In the genomic region with DNA sequence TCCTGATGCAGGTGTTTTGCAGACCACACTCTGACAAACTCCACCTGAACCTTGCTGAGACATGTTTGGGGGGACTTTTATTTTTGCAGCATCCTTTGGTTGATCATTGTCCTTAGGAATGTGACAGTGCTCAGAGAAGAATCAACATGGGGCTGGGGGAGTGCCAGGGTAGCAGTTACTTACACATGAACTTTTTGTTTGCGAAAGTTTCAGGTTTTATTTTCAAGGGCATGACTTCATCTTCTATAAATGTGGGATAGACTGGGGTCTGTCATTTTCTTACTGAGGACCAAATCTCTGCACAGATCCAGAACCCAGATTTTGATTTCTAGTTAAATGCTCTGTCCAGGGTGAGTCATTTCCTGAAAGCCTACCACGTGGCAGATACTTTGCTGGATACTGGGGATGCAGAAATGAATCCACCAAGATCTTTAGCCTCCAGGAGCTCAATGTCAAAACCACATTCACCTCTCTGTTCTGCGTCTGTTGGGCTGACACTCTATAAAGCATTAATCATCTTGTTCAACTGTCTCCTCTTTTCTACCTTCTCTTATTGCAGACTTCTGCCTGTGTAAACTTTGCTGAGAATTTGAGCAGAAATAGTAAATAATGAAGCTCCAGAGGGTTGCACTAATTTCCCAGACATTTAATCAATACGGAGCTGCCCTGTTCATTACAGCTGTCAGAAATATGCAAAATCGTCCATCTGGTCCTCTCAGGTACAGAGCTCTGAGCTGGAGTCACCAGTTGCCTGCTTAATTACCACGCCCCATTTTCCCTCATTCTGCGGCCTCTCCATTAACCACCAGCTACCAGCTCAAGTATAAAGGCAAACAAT, we compare ENCODE assay signal across 12 cellular contexts.
DNase-seq lines count a peak whose midpoint lies in the region; ATAC-seq and TF ChIP-seq lines count a peak whose summit lies in the region.
"Had no signal": no experiment of that assay in that cellular context is flagged by ENCODE, and none has a peak within 500 bp of the region (broad histone marks: within the 10 kb centered on the region; RNA-seq: fewer than 3 reads in every experiment).

No MANE protein-coding gene starts in this region.

- ATAC-seq in GM18858 (IDR thresholded peaks at IDR 0.05; ENCODE audit: unreplicated experiment), result no peak

- H3K27me3 ChIP-seq in breast epithelium, result no peaks in the 10 kb centered on the region

- POLR2A ChIA-PET in MCF 10A (lab: Yijun Ruan, JAX), result interaction anchor here (1.3 kb wide), 1 partner anchor 11 kb away, joined by 3 read pairs; no protein-coding TSS in a partner anchor
- POLR2A ChIA-PET in RWPE1 (lab: Yijun Ruan, JAX; ENCODE audit: low non-redundant PET), result no interaction called here

- intact Hi-C loops in MCF 10A (cut with micrococcal nuclease) (no loop called here), breast epithelium (cut with DNase I; ENCODE audit: low total_unique reads) (no loop called here)

- no peak overlapping the region for H3K27ac Mint-ChIP-seq in MCF 10A (ENCODE audit: low read depth, unreplicated experiment)
- H3K27ac Mint-ChIP-seq: activated CD4-positive, alpha-beta memory T cell treated with anti-CD3 and anti-CD28 coated beads, Interleukin-2, amount 10 ng/mL, durations not matched to agents 7 days and 5 days had no signal

- TF ChIP-seq CTCF in MCF 10A (IDR thresholded peaks at IDR 0.05; ENCODE audit: unreplicated experiment) (no peak), breast epithelium (IDR thresholded peaks at IDR 0.05) (no peak), RWPE1 (conservative IDR thresholded peaks at IDR 0.05; ENCODE audit: low read depth) (no peak), fibroblast of villous mesenchyme (IDR thresholded peaks at IDR 0.05; ENCODE audit: insufficient read depth, low read depth, low read length) (no peak)

- H3K9me3 Mint-ChIP-seq in MCF 10A (ENCODE audit: unreplicated experiment), result no peaks in the 10 kb centered on the region
- H3K9me3 Mint-ChIP-seq: activated CD4-positive, alpha-beta memory T cell treated with anti-CD3 and anti-CD28 coated beads, Interleukin-2, amount 10 ng/mL, durations not matched to agents 7 days and 5 days had no signal

- TF ChIP-seq POLR2A in breast epithelium (IDR thresholded peaks at IDR 0.05), result no peak

- H3K27me3 Mint-ChIP-seq in MCF 10A (ENCODE audit: insufficient read depth, unreplicated experiment), result peaks cover 43% of the 10 kb centered on the region
- H3K27me3 Mint-ChIP-seq: activated CD4-positive, alpha-beta memory T cell treated with anti-CD3 and anti-CD28 coated beads, Interleukin-2, amount 10 ng/mL, durations not matched to agents 7 days and 5 days had no signal

- CTCF ChIA-PET in MCF 10A (lab: Yijun Ruan, JAX), result no interaction called here
- CTCF ChIA-PET in RWPE1 (lab: Yijun Ruan, JAX), result interaction anchor here (0.7 kb wide), 1 partner anchor 535 kb away, joined by 3 read pairs; no protein-coding TSS in a partner anchor

- peak; percentile 30 for DNase-seq in MCF 10A (ENCODE audit: unreplicated experiment)
- no peak for DNase-seq in breast epithelium (ENCODE audit: low spot score in 2 of 2)
- DNase-seq in RWPE1 (ENCODE audit: low spot score), result peak; percentile 34
- DNase-seq in fibroblast of villous mesenchyme (ENCODE audit: low read depth), result peak; percentile 46
- DNase-seq in HK-2 (ENCODE audit: unreplicated experiment), result no peak
- no peak for DNase-seq in NOMO-1 treated with DMSO at 0.1 percent for 48 hours (lab: John Stamatoyannopoulos, UW; ENCODE audit: unreplicated experiment)
- DNase-seq in NOMO-1 treated with dmso at 0.1 percent for 144 hours (lab: John Stamatoyannopoulos, UW; ENCODE audit: unreplicated experiment), result no peak
- DNase-seq: activated CD4-positive, alpha-beta memory T cell treated with anti-CD3 and anti-CD28 coated beads, Interleukin-2, amount 10 ng/mL, durations not matched to agents 7 days and 5 days; activated naive CD4-positive, alpha-beta T cell treated with anti-CD3 and anti-CD28 coated beads, Interleukin-2, amount 50 U/mL, for 16 hours had no signal

- no peaks in the 10 kb centered on the region for H3K36me3 ChIP-seq in breast epithelium

- no peak overlapping the region for H3K4me3 Mint-ChIP-seq in MCF 10A (ENCODE audit: unreplicated experiment)
- H3K4me3 Mint-ChIP-seq: activated CD4-positive, alpha-beta memory T cell treated with anti-CD3 and anti-CD28 coated beads, Interleukin-2, amount 10 ng/mL, durations not matched to agents 7 days and 5 days had no signal

- H3K4me1 Mint-ChIP-seq in MCF 10A (ENCODE audit: insufficient read depth, unreplicated experiment), result peaks cover 4% of the 10 kb centered on the region
- H3K4me1 Mint-ChIP-seq: activated CD4-positive, alpha-beta memory T cell treated with anti-CD3 and anti-CD28 coated beads, Interleukin-2, amount 10 ng/mL, durations not matched to agents 7 days and 5 days had no signal

- H3K4me1 ChIP-seq in breast epithelium, result no peaks in the 10 kb centered on the region

- H3K9me3 ChIP-seq in breast epithelium, result no peaks in the 10 kb centered on the region

- H3K4me3 ChIP-seq in breast epithelium, result no peak overlapping the region
- no peak overlapping the region for H3K4me3 ChIP-seq in fibroblast of villous mesenchyme (ENCODE audit: low read depth, low read length)
- H3K4me3 ChIP-seq: SK-N-MC had no signal

- no peaks in the 10 kb centered on the region for H3K36me3 Mint-ChIP-seq in MCF 10A (ENCODE audit: insufficient read depth, unreplicated experiment)

- H3K27ac ChIP-seq in breast epithelium (no peak overlapping the region), RWPE1 (no peak overlapping the region)
- H3K27ac ChIP-seq: HL-60, SK-N-MC had no signal

- BruUV-seq in MCF 10A (replicated peaks; lab: Mats Ljungman, UMichigan), result no TSS peak

Comparison
In these comparisons a context has a peak if more than half of its experiments do, and no peak if none do; other contexts are left out.
1. DNase-seq: peak in MCF 10A (single experiment), RWPE1 (single experiment) and fibroblast of villous mesenchyme (single experiment); none in breast epithelium (0 of 2), HK-2 (single experiment), NOMO-1 treated with DMSO at 0.1 percent for 48 hours (single experiment) and NOMO-1 treated with dmso at 0.1 percent for 144 hours (single experiment).